19 cellular contexts compared by ENCODE assay signal in the genomic region with DNA sequence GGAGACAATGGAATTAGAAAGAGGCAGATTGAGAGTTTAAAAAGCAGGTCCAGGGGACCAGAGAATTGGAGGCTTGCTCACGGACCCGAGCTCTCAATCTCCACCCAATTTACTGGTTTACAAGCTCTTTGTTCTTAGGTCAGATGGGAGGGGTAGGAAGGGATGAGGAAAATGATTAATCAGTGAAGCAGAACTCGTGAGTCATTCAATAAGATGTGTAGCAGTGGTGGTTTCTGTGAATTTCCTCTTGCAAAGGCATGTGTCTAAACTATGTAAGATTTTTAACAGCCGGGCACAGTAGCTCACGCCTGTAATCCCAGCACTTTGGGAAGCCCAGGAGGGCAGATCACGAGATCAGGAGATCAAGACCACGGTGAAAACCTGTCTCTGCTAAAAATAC. TPM values are rescaled to one million over a fixed set of nuclear protein-coding genes. Genes with fewer than 3 reads are reported as not detected.
"Had no signal": no experiment of that assay in that cellular context is flagged by ENCODE, and none has a peak within 500 bp of the region (broad histone marks: within the 10 kb centered on the region; RNA-seq: fewer than 3 reads in every experiment).

No MANE protein-coding gene starts in this region.

RNA-seq across cellular contexts. Expression of a gene that starts 58.4 kb away (rescaled TPM):
- total RNA-seq: dermis microvascular lymphatic vessel endothelial cell; esophagus muscularis mucosa; frontal cortex; left lobe of liver; liver; lung; mononuclear cell; naive thymus-derived CD4-positive, alpha-beta T cell; osteoblast; progenitor cell of endocrine pancreas; right atrium auricular region; sciatic nerve; skeletal muscle tissue; stomach; subcutaneous adipose tissue; temporal lobe; thyroid gland; ureter; vagina had no signal
